Comparison of ENCODE assay signal across 17 cellular contexts in genomic region chr10:62011558-62011957, GRCh38.
DNase-seq lines count a peak whose midpoint lies in the region; ATAC-seq and TF ChIP-seq lines count a peak whose summit lies in the region.
"Had no signal": no experiment of that assay in that cellular context is flagged by ENCODE, and none has a peak within 500 bp of the region (broad histone marks: within the 10 kb centered on the region; RNA-seq: fewer than 3 reads in every experiment).

No MANE protein-coding gene starts in this region.

- no peak for TF ChIP-seq CTCF in lower lobe of right lung (IDR thresholded peaks at IDR 0.05)

- peaks cover 72% of the 10 kb centered on the region for H3K36me3 Mint-ChIP-seq in activated naive CD4-positive, alpha-beta T cell treated with anti-CD3 and anti-CD28 coated beads for 36 hours (ENCODE audit: low read depth)
- H3K36me3 Mint-ChIP-seq in T-cell = peaks cover 61% of the 10 kb centered on the region

- H3K9me3 ChIP-seq in lower lobe of right lung = no peaks in the 10 kb centered on the region
- H3K9me3 ChIP-seq: spleen, thyroid gland had no signal

- H3K27ac Mint-ChIP-seq in activated naive CD4-positive, alpha-beta T cell treated with anti-CD3 and anti-CD28 coated beads for 36 hours = peak overlapping the region; percentile 4
- peak overlapping the region; percentile 25 to 52 for H3K27ac Mint-ChIP-seq in T-cell
- H3K27ac Mint-ChIP-seq: activated naive CD4-positive, alpha-beta T cell treated with anti-CD3 and anti-CD28 coated beads, Interleukin-2, amount 50 U/mL, for 24 hours; progenitor cell of endocrine pancreas had no signal

- no peaks in the 10 kb centered on the region for H3K9me3 Mint-ChIP-seq in activated naive CD4-positive, alpha-beta T cell treated with anti-CD3 and anti-CD28 coated beads for 36 hours
- no peaks in the 10 kb centered on the region for H3K9me3 Mint-ChIP-seq in T-cell
- H3K9me3 Mint-ChIP-seq: activated naive CD4-positive, alpha-beta T cell treated with anti-CD3 and anti-CD28 coated beads, Interleukin-2, amount 50 U/mL, for 24 hours; naive thymus-derived CD8-positive, alpha-beta T cell had no signal

- CTCF ChIA-PET in activated naive CD4-positive, alpha-beta T cell treated with anti-CD3 and anti-CD28 coated beads for 36 hours (lab: Charles Lee) = interaction anchor here (0.5 to 1.7 kb wide), 2 partner anchors 16 to 262 kb away, joined by 3 to 5 read pairs; no protein-coding TSS in a partner anchor
- CTCF ChIA-PET in T-cell (lab: Charles Lee) = no interaction called here

- H3K27ac ChIP-seq in lower lobe of right lung = no peak overlapping the region
- H3K27ac ChIP-seq: thyroid gland had no signal

- ATAC-seq in T-cell (replicated peaks in 1 of 4) = no peak
- ATAC-seq in lower lobe of right lung = peak; percentile 90
- ATAC-seq in GM18502 (IDR thresholded peaks at IDR 0.05; ENCODE audit: poor library complexity, unreplicated experiment) = no peak
- ATAC-seq in GM19395 (IDR thresholded peaks at IDR 0.05; ENCODE audit: unreplicated experiment) = no peak
- ATAC-seq: naive thymus-derived CD8-positive, alpha-beta T cell had no signal

- H3K4me1 ChIP-seq in lower lobe of right lung = peaks cover 4% of the 10 kb centered on the region
- H3K4me1 ChIP-seq: thyroid gland had no signal

- no peaks in the 10 kb centered on the region for H3K36me3 ChIP-seq in lower lobe of right lung
- H3K36me3 ChIP-seq: thyroid gland had no signal

- H3K4me3 ChIP-seq in lower lobe of right lung = no peak overlapping the region
- H3K4me3 ChIP-seq: spleen, thyroid gland had no signal

- intact Hi-C loops in activated naive CD4-positive, alpha-beta T cell treated with anti-CD3 and anti-CD28 coated beads for 36 hours (cut with micrococcal nuclease) = no loop called here
- intact Hi-C loops in lower lobe of right lung (cut with DNase I) = no loop called here

- H3K27me3 Mint-ChIP-seq in activated naive CD4-positive, alpha-beta T cell treated with anti-CD3 and anti-CD28 coated beads for 36 hours (ENCODE audit: low read depth) = no peaks in the 10 kb centered on the region
- H3K27me3 Mint-ChIP-seq in T-cell = no peaks in the 10 kb centered on the region
- H3K27me3 Mint-ChIP-seq: activated naive CD4-positive, alpha-beta T cell treated with anti-CD3 and anti-CD28 coated beads, Interleukin-2, amount 50 U/mL, for 24 hours; naive thymus-derived CD8-positive, alpha-beta T cell; progenitor cell of endocrine pancreas had no signal

- DNase-seq in activated naive CD4-positive, alpha-beta T cell treated with anti-CD3 and anti-CD28 coated beads for 36 hours = no peak
- DNase-seq in activated naive CD4-positive, alpha-beta T cell treated with Interleukin-2 at 50 U/mL for 16 hours = no peak
- DNase-seq in T-cell (no peak), lower lobe of right lung (no peak), ureter (ENCODE audit: low spot score) (peak; percentile 61), NOMO-1 (lab: John Stamatoyannopoulos, UW; ENCODE audit: unreplicated experiment in 2 of 2) (no peak)
- DNase-seq: activated CD4-positive, alpha-beta T cell treated with anti-CD3 and anti-CD28 coated beads for 4 hours; naive thymus-derived CD8-positive, alpha-beta T cell; NCI-H2081 treated with DMSO at 0.1 percent for 48 hours; NCI-H526; spleen; T1000; thyroid gland had no signal

- no peaks in the 10 kb centered on the region for H3K27me3 ChIP-seq in lower lobe of right lung (ENCODE audit: low read depth)
- H3K27me3 ChIP-seq: spleen, thyroid gland had no signal

- POLR2A ChIA-PET in T-cell (lab: Charles Lee) = interaction anchor here in 1 of 2 donors (0.6 to 0.7 kb wide), 2 partner anchors 10 to 270 kb away, joined by 3 read pairs; no protein-coding TSS in a partner anchor

- H3K4me3 Mint-ChIP-seq in activated naive CD4-positive, alpha-beta T cell treated with anti-CD3 and anti-CD28 coated beads for 36 hours = no peak overlapping the region
- no peak overlapping the region for H3K4me3 Mint-ChIP-seq in T-cell
- H3K4me3 Mint-ChIP-seq: activated naive CD4-positive, alpha-beta T cell treated with anti-CD3 and anti-CD28 coated beads, Interleukin-2, amount 50 U/mL, for 24 hours; naive thymus-derived CD8-positive, alpha-beta T cell had no signal

- H3K4me1 Mint-ChIP-seq in activated naive CD4-positive, alpha-beta T cell treated with anti-CD3 and anti-CD28 coated beads for 36 hours (ENCODE audit: low read depth) = peaks cover 55% of the 10 kb centered on the region
- peaks cover 43 to 60% (median 51%) of the 10 kb centered on the region in 3 donors for H3K4me1 Mint-ChIP-seq in T-cell

Comparison
In these comparisons a context has a peak if more than half of its experiments do, and no peak if none do; other contexts are left out.
1. ATAC-seq: peak in lower lobe of right lung (2 of 2); none in T-cell (0 of 4), GM18502 (single experiment) and GM19395 (single experiment).